ENCODE assay signal across 2 cellular contexts in genomic region chrX:153854702-153855101, GRCh38.
TF ChIP-seq lines count a peak whose summit lies in the region.

No MANE protein-coding gene starts in this region.

TF ChIP-seq in HepG2, 621 proteins besides CTCF, POLR2A, EP300 and RAD21:
- TF ChIP-seq ZNF550 (CRISPR knock-in tag; IDR thresholded peaks at IDR 0.05; ENCODE audit: borderline replicate concordance) (no peak), SNAPC2 (CRISPR knock-in tag; IDR thresholded peaks at IDR 0.05) (no peak), ZNF484 (CRISPR knock-in tag; IDR thresholded peaks at IDR 0.05; ENCODE audit: borderline replicate concordance, low read depth) (no peak), FOXO1 (CRISPR knock-in tag; IDR thresholded peaks at IDR 0.05) (no peak)

TF ChIP-seq in H1, 55 proteins besides CTCF, POLR2A, EP300 and RAD21:
- TF ChIP-seq PHF8 (conservative IDR thresholded peaks at IDR 0.05; ENCODE audit: low read depth, low read length) (no peak), GABPA (IDR thresholded peaks at IDR 0.05; ENCODE audit: borderline replicate concordance, insufficient read depth, low read length) (no peak), POLR2AphosphoS5 (IDR thresholded peaks at IDR 0.05; ENCODE audit: low read depth, low read length) (no peak), CTBP2 (IDR thresholded peaks at IDR 0.05; ENCODE audit: borderline replicate concordance, insufficient read depth, insufficient read length, low read length) (no peak), CHD1 (IDR thresholded peaks at IDR 0.05; ENCODE audit: low read depth, low read length) (no peak), KDM1A (IDR thresholded peaks at IDR 0.05; ENCODE audit: borderline replicate concordance, low read length) (no peak), SIRT6 (IDR thresholded peaks at IDR 0.05; ENCODE audit: low read length) (no peak), RXRA (IDR thresholded peaks at IDR 0.05; ENCODE audit: insufficient read depth, low read depth, low read length) (no peak), RFX5 (IDR thresholded peaks at IDR 0.05; ENCODE audit: borderline replicate concordance, low read depth, low read length) (no peak), SUZ12 (IDR thresholded peaks at IDR 0.05; ENCODE audit: low read length) (no peak), SP4 (IDR thresholded peaks at IDR 0.05; ENCODE audit: low read length) (no peak), NANOG (IDR thresholded peaks at IDR 0.05; ENCODE audit: insufficient read depth, low read depth, low read length, poor library complexity, severe bottlenecking) (no peak), TEAD4 (IDR thresholded peaks at IDR 0.05; ENCODE audit: low read depth, low read length) (no peak), CEBPB (IDR thresholded peaks at IDR 0.05; ENCODE audit: low read depth, low read length) (no peak)
